Comparison of ENCODE assay signal across 1 cellular context in the genomic region with DNA sequence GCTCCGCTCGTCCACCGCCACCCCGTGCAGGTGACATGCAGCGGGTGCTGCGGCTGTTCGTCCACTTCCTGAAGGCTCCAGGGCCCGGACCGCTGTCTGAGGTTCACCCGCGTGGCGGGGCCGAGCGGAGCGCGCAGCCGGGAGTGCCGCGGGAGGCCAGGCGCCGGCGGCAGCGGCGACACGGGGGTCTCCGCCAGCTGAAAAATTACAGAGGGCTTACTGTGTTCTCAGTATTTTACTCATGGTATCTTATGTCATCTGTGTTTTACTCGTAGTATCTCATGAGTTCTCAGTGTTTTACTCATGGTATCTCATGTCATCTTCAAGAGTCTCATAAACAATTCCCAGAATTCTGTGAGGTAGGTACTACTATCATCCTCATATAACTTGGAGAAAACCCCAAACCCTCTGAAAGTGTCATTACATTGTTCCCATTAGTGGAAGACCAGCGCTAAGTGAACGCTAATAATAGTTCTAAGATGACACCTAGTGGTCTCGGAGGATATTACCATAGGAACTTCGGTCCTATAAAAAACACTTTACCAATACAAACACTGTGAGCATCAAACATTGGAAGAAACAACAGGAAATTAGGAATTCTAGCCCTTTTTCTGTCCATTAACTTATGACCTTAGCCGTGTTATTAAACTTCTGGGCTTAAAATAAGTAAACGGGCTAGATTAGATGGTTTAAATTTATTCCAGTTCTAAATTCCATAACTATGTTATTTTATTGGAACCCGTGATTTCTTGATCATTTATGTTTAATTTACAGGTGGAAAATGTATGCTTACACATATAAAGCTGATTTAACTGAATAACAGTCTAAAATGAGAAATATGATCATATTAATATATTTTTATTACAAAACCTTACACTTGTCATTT.
TF ChIP-seq lines count a peak whose summit lies in the region.

No MANE protein-coding gene starts in this region.

TF ChIP-seq in SK-N-SH treated with all-trans-retinoic acid at 6 μM for 48 hours, 23 proteins besides CTCF, POLR2A, EP300 and RAD21 (continued from another document):
- TF ChIP-seq ZFP3 (CRISPR knock-in tag; IDR thresholded peaks at IDR 0.05) (no peak), GLIS3 (CRISPR knock-in tag; IDR thresholded peaks at IDR 0.05) (no peak), CSDC2 (CRISPR knock-in tag; IDR thresholded peaks at IDR 0.05) (no peak)
